In the genomic region with DNA sequence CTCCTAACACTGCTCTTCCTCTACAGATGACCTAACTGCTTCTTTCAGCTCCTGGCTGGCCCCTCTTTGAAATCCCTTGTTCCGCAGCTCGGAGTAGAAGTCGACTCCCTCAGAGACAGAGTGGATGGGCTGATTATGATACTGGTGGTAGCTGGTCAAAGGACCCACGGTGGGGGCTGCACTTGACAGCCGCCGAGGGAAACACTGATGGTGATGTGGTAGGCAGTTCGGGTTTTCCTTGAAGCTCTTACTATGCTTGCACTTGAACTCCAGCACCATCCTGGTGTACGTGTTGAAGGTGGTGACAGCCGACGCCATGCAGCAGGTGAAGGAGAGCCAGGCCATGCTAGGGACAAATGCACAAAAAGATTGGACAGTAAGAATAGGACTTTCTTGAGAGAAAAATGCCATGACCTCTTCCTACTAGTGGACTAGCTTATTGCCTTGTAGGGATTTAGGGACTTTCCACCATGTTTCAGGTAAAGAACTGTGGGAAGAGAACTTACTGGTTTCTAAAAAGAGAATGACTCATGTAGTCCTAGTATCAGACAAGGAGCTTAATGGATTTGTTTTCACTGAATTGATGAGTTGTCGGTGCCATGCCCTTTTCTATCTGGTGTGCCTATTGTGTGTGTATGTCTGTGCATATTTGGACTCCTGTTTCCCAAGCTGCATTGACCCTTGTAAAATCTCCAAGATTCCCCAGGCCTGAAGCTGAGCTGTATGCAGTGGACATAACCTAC, we compare ENCODE assay signal across 21 cellular contexts. TPM values are rescaled to one million over a fixed set of nuclear protein-coding genes. Genes with fewer than 3 reads are reported as not detected.
DNase-seq lines count a peak whose midpoint lies in the region; ATAC-seq and TF ChIP-seq lines count a peak whose summit lies in the region.
"Had no signal": no experiment of that assay in that cellular context is flagged by ENCODE, and none has a peak within 500 bp of the region (broad histone marks: within the 10 kb centered on the region; RNA-seq: fewer than 3 reads in every experiment).

No MANE protein-coding gene starts in this region.

- ATAC-seq in stimulated activated naive B cell treated with anti-CD40 and anti-IgM and Interleukin-4, amounts not matched to agents 10 μg/mL and 1 μg/mL and 100 μg/mL, for 72 hours (replicated peaks), result no peak

- no peak for TF ChIP-seq POLR2A in esophagus muscularis mucosa (IDR thresholded peaks at IDR 0.05; ENCODE audit: low read depth)

- TF ChIP-seq CTCF in HEK293 (tag by site-specific recombination; IDR thresholded peaks at IDR 0.05), result no peak
- TF ChIP-seq CTCF in esophagus muscularis mucosa (IDR thresholded peaks at IDR 0.05), result no peak

- H3K9me3 ChIP-seq in HEK293 (ENCODE audit: control insufficient read depth, insufficient read depth, low read depth, low read length) (no peaks in the 10 kb centered on the region), esophagus muscularis mucosa (no peaks in the 10 kb centered on the region)
- H3K9me3 ChIP-seq: BE2C, HAP-1 had no signal

- H3K27me3 Mint-ChIP-seq in stimulated activated naive B cell treated with anti-CD40 and anti-IgM and Interleukin-4, amounts not matched to agents 10 μg/mL and 1 μg/mL and 100 μg/mL, for 72 hours, result peaks cover 0 to 4% of the 10 kb centered on the region in 2 donors

- no peak for TF ChIP-seq EP300 in esophagus muscularis mucosa (IDR thresholded peaks at IDR 0.05)

- H3K4me3 ChIP-seq in HEK293 (ENCODE audit: low read depth, low read length), result no peak overlapping the region
- no peak overlapping the region for H3K4me3 ChIP-seq in esophagus muscularis mucosa
- H3K4me3 ChIP-seq: HAP-1, PC-9 had no signal

- DNase-seq in amniotic epithelial cell (ENCODE audit: low read depth) (peak; percentile 25), esophagus muscularis mucosa (ENCODE audit: extremely low spot score) (peak; percentile 81), renal cortical epithelial cell (ENCODE audit: low read depth) (peak; percentile 51), T-helper 1 cell (no peak)
- no peak for DNase-seq in activated T-cell treated with anti-CD3 and anti-CD28 coated beads, Interleukin-2, amount 50 U/mL, for 1 hour
- no peak for DNase-seq in stimulated activated naive B cell treated with anti-CD40 and anti-IgM and Interleukin-4, amounts not matched to agents 10 μg/mL and 1 μg/mL and 100 μg/mL, for 72 hours
- DNase-seq: BE2C, COR-L47, DMS79, KBM-7, NCI-H1092 treated with DMSO at 0.1 percent for 48 hours, NCI-H1436 treated with DMSO at 0.1 percent for 48 hours, NCI-H1930, NCI-H510A, NCI-H748 treated with DMSO at 0.1 percent for 48 hours, PC-9, RPMI8226, SHP77 had no signal

- POLR2A ChIA-PET in HEK293 (lab: Yijun Ruan, JAX), result no interaction called here

- 95% methylated on average over 10 of the region's 11 CpGs for WGBS in esophagus muscularis mucosa

- CTCF ChIA-PET in HEK293 (lab: Yijun Ruan, JAX), result interaction anchor here (1.1 kb wide), 1 partner anchor 11 kb away, joined by 4 read pairs; no protein-coding TSS in a partner anchor

- no peak overlapping the region for H3K4me3 Mint-ChIP-seq in stimulated activated naive B cell treated with anti-CD40 and anti-IgM and Interleukin-4, amounts not matched to agents 10 μg/mL and 1 μg/mL and 100 μg/mL, for 72 hours

- H3K4me1 Mint-ChIP-seq in stimulated activated naive B cell treated with anti-CD40 and anti-IgM and Interleukin-4, amounts not matched to agents 10 μg/mL and 1 μg/mL and 100 μg/mL, for 72 hours, result peaks cover 29 to 48% of the 10 kb centered on the region in 2 donors

- H3K27me3 ChIP-seq in esophagus muscularis mucosa, result no peaks in the 10 kb centered on the region
- H3K27me3 ChIP-seq: BE2C had no signal

- H3K36me3 Mint-ChIP-seq in stimulated activated naive B cell treated with anti-CD40 and anti-IgM and Interleukin-4, amounts not matched to agents 10 μg/mL and 1 μg/mL and 100 μg/mL, for 72 hours, result peaks cover 29 to 36% of the 10 kb centered on the region in 2 donors

- H3K36me3 ChIP-seq in HEK293 (ENCODE audit: control insufficient read depth in 2 of 2, insufficient read depth in 1 of 2, low read length in 2 of 2), result peaks cover 0 to 29% of the 10 kb centered on the region in 2 experiments; a peak in 2 of 3 replicates
- peaks cover 5 to 25% (median 19%) of the 10 kb centered on the region in 4 donors for H3K36me3 ChIP-seq in esophagus muscularis mucosa
- H3K36me3 ChIP-seq: BE2C had no signal

- H3K27ac ChIP-seq in HEK293 (ENCODE audit: extremely low read depth, low read depth, low read length), result no peak overlapping the region
- no peak overlapping the region for H3K27ac ChIP-seq in esophagus muscularis mucosa (replicated peaks in 1 of 4)
- H3K27ac ChIP-seq: PC-9 had no signal

- H3K9me3 Mint-ChIP-seq in stimulated activated naive B cell treated with anti-CD40 and anti-IgM and Interleukin-4, amounts not matched to agents 10 μg/mL and 1 μg/mL and 100 μg/mL, for 72 hours, result no peaks in the 10 kb centered on the region

- intact Hi-C loops in esophagus muscularis mucosa (cut with DNase I), result no loop called here

- no peak overlapping the region for H3K27ac Mint-ChIP-seq in stimulated activated naive B cell treated with anti-CD40 and anti-IgM and Interleukin-4, amounts not matched to agents 10 μg/mL and 1 μg/mL and 100 μg/mL, for 72 hours

- H3K4me1 ChIP-seq in HEK293 (ENCODE audit: control insufficient read depth, insufficient read depth, low read length) (no peaks in the 10 kb centered on the region), esophagus muscularis mucosa (no peaks in the 10 kb centered on the region)
- H3K4me1 ChIP-seq: BE2C had no signal

TF ChIP-seq in HEK293, 187 proteins besides CTCF, POLR2A, EP300 and RAD21:
- TF ChIP-seq ZSCAN4 (tag by site-specific recombination; IDR thresholded peaks at IDR 0.05) (no peak), ZNF184 (tag by site-specific recombination; IDR thresholded peaks at IDR 0.05) (no peak), ZNF10 (tag by site-specific recombination; IDR thresholded peaks at IDR 0.05) (peak; percentile 70), ZNF341 (tag by site-specific recombination; IDR thresholded peaks at IDR 0.05; ENCODE audit: low read depth) (no peak), ZNF354C (tag by site-specific recombination; IDR thresholded peaks at IDR 0.05; ENCODE audit: borderline replicate concordance, low read depth) (no peak), ZNF560 (tag by site-specific recombination; IDR thresholded peaks at IDR 0.05; ENCODE audit: borderline replicate concordance) (no peak)
TF ChIP-seq in HEK293: peak in this region for 1.

RNA-seq across cellular contexts. Expression of gene GSG1, which starts 18.4 kb away (rescaled TPM):
- total RNA-seq in esophagus muscularis mucosa (not detected), renal cortical epithelial cell (1.4 and 5.1 TPM in 2 replicates)
- total RNA-seq: HT1080 had no signal

RNA-seq across cellular contexts. Expression of gene FAM234B, which starts 40.9 kb away (rescaled TPM):
- total RNA-seq in esophagus muscularis mucosa (1 to 10 TPM; 1.2 to 6.7 (median 5.0) TPM), renal cortical epithelial cell (3.1 and 7.5 TPM in 2 replicates)

Comparison
In these comparisons a context has a peak if more than half of its experiments do, and no peak if none do; other contexts are left out.
1. DNase-seq: peak in amniotic epithelial cell (single experiment), esophagus muscularis mucosa (single experiment) and renal cortical epithelial cell (single experiment); none in activated T-cell treated with anti-CD3 and anti-CD28 coated beads, Interleukin-2, amount 50 U/mL, for 1 hour (single experiment), T-helper 1 cell (0 of 5) and stimulated activated naive B cell treated with anti-CD40 and anti-IgM and Interleukin-4, amounts not matched to agents 10 μg/mL and 1 μg/mL and 100 μg/mL, for 72 hours (single experiment).